Comparison of ENCODE assay signal across 19 cellular contexts in the genomic region with DNA sequence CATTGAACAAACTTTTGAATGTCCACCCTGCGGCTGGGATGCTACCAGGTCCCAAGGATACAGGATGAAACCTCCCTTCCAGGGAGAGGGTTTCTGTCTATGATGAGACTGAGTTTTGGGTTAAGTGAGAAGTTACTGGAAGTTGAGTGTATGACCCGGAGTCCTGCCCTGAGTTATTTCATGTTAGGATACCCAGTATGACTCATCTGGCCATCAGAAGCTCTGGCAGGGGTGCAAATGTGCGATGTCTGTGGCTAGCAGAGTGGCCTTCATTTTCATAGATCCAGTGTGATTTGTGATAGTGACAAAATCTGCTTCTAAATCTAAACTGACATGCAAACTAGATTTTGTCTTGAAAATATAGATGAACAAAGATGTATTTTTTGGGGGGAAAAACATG.
"Had no signal": no experiment of that assay in that cellular context is flagged by ENCODE, and none has a peak within 500 bp of the region (broad histone marks: within the 10 kb centered on the region; RNA-seq: fewer than 3 reads in every experiment).

No MANE protein-coding gene starts in this region.

- H3K27me3 ChIP-seq: heart left ventricle, ovary, testis had no signal

- H3K4me3 Mint-ChIP-seq: activated CD4-positive, alpha-beta T cell treated with anti-CD3 and anti-CD28 coated beads, Interleukin-2, amount 10 ng/mL, durations not matched to agents 7 days and 5 days; activated naive CD4-positive, alpha-beta T cell treated with anti-CD3 and anti-CD28 coated beads, Interleukin-2, amount 10 ng/mL, durations not matched to agents 7 days and 5 days; endodermal cell; memory B cell; neural crest cell; stimulated activated naive CD8-positive, alpha-beta T cell treated with anti-CD3 and anti-CD28 coated beads, Interleukin-15, Interleukin-2, amounts not matched to agents 100 ng/mL and 50 ng/mL, for 24 hours; T-helper 17 cell had no signal

- H3K27ac Mint-ChIP-seq: activated CD4-positive, alpha-beta T cell treated with anti-CD3 and anti-CD28 coated beads, Interleukin-2, amount 10 ng/mL, durations not matched to agents 7 days and 5 days; activated naive CD4-positive, alpha-beta T cell treated with anti-CD3 and anti-CD28 coated beads, Interleukin-2, amount 10 ng/mL, durations not matched to agents 7 days and 5 days; activated T-helper 2 cell treated with anti-CD3 and anti-CD28 coated beads, Interferon-gamma antibody, Interleukin-2, Interleukin-4, amounts not matched to agents 10 μg/mL and 5 μg/mL and 100 μg/mL, durations not matched to agents 14 hours and 24 hours and 36 hours; endodermal cell; memory B cell; stimulated activated naive CD8-positive, alpha-beta T cell treated with anti-CD3 and anti-CD28 coated beads, Interleukin-15, Interleukin-2, amounts not matched to agents 100 ng/mL and 50 ng/mL, for 24 hours; T-helper 17 cell had no signal

- H3K4me1 Mint-ChIP-seq: activated CD4-positive, alpha-beta T cell treated with anti-CD3 and anti-CD28 coated beads, Interleukin-2, amount 10 ng/mL, durations not matched to agents 7 days and 5 days; activated naive CD4-positive, alpha-beta T cell treated with anti-CD3 and anti-CD28 coated beads, Interleukin-2, amount 10 ng/mL, durations not matched to agents 7 days and 5 days; memory B cell; T-helper 17 cell had no signal

- H3K9me3 ChIP-seq: heart left ventricle, ovary, testis had no signal

- DNase-seq: activated CD4-positive, alpha-beta T cell treated with anti-CD3 and anti-CD28 coated beads, Interleukin-2, amount 10 ng/mL, durations not matched to agents 7 days and 5 days; activated CD4-positive, CD25-positive, alpha-beta regulatory T cell; activated naive CD4-positive, alpha-beta T cell treated with anti-CD3 and anti-CD28 coated beads, Interleukin-2, amount 10 ng/mL, durations not matched to agents 7 days and 5 days; activated T-cell treated with anti-CD3 and anti-CD28 coated beads for 4 hours; cerebellar nuclear complex; endodermal cell; erythroblast; heart left ventricle; ovary; stimulated activated CD4-positive, alpha-beta T cell treated with anti-CD3 and anti-CD28 coated beads, Interleukin-4, amount 100 ng/mL, for 1 hour; stimulated activated CD8-positive, alpha-beta memory T cell treated with anti-CD3 and anti-CD28 coated beads, Interleukin-4, amount 100 ng/mL, for 48 hours; T-helper 17 cell; testis had no signal

- H3K27me3 Mint-ChIP-seq: activated CD4-positive, alpha-beta T cell treated with anti-CD3 and anti-CD28 coated beads, Interleukin-2, amount 10 ng/mL, durations not matched to agents 7 days and 5 days; activated naive CD4-positive, alpha-beta T cell treated with anti-CD3 and anti-CD28 coated beads, Interleukin-2, amount 10 ng/mL, durations not matched to agents 7 days and 5 days; memory B cell; stimulated activated naive CD8-positive, alpha-beta T cell treated with anti-CD3 and anti-CD28 coated beads, Interleukin-15, Interleukin-2, amounts not matched to agents 100 ng/mL and 50 ng/mL, for 24 hours; T-helper 17 cell had no signal

- H3K36me3 ChIP-seq: ovary had no signal

- H3K4me1 ChIP-seq: heart left ventricle, testis had no signal

- H3K4me3 ChIP-seq: heart left ventricle, ovary, testis had no signal

- FAIRE-seq: islet of Langerhans had no signal

- ATAC-seq: heart left ventricle, left lobe of liver, T-helper 17 cell had no signal

- H3K36me3 Mint-ChIP-seq: activated naive CD4-positive, alpha-beta T cell treated with anti-CD3 and anti-CD28 coated beads, Interleukin-2, amount 10 ng/mL, durations not matched to agents 7 days and 5 days had no signal

- H3K9me3 Mint-ChIP-seq: activated CD4-positive, alpha-beta T cell treated with anti-CD3 and anti-CD28 coated beads, Interleukin-2, amount 10 ng/mL, durations not matched to agents 7 days and 5 days; activated naive CD4-positive, alpha-beta T cell treated with anti-CD3 and anti-CD28 coated beads, Interleukin-2, amount 10 ng/mL, durations not matched to agents 7 days and 5 days; activated T-helper 2 cell treated with anti-CD3 and anti-CD28 coated beads, Interferon-gamma antibody, Interleukin-2, Interleukin-4, amounts not matched to agents 10 μg/mL and 5 μg/mL and 100 μg/mL, durations not matched to agents 14 hours and 24 hours and 36 hours; endodermal cell; memory B cell; neural crest cell; stimulated activated naive CD8-positive, alpha-beta T cell treated with anti-CD3 and anti-CD28 coated beads, Interleukin-15, Interleukin-2, amounts not matched to agents 100 ng/mL and 50 ng/mL, for 24 hours had no signal

- H3K27ac ChIP-seq: heart left ventricle, ovary, testis had no signal
